Comparison of ENCODE assay signal across 27 cellular contexts in genomic region chr15:41918506-41919126, GRCh38. TPM values are rescaled to one million over a fixed set of nuclear protein-coding genes. Genes with fewer than 3 reads are reported as not detected.
DNase-seq lines count a peak whose midpoint lies in the region; ATAC-seq, FAIRE-seq and TF ChIP-seq lines count a peak whose summit lies in the region.
"Had no signal": no experiment of that assay in that cellular context is flagged by ENCODE, and none has a peak within 500 bp of the region (broad histone marks: within the 10 kb centered on the region; RNA-seq: fewer than 3 reads in every experiment).

No MANE protein-coding gene starts in this region.

- WGBS in body of pancreas, 2 donors, result 32% methylated on average over 4 to 8 of the region's 8 CpGs
- 38 to 41% methylated on average over 8 of the region's 8 CpGs for WGBS in pancreas, 2 donors

- H3K9me3 ChIP-seq in left ventricle myocardium inferior (replicated peaks) (no peaks in the 10 kb centered on the region), body of pancreas (no peaks in the 10 kb centered on the region), pancreas (no peaks in the 10 kb centered on the region), upper lobe of right lung (no peaks in the 10 kb centered on the region)
- H3K9me3 ChIP-seq: adrenal gland, BE2C, Peyer's patch had no signal

- H3K27me3 ChIP-seq in left ventricle myocardium inferior (ENCODE audit: low read depth), result no peaks in the 10 kb centered on the region
- H3K27me3 ChIP-seq in body of pancreas, result no peaks in the 10 kb centered on the region
- no peaks in the 10 kb centered on the region for H3K27me3 ChIP-seq in pancreas
- H3K27me3 ChIP-seq in upper lobe of right lung, result no peaks in the 10 kb centered on the region
- H3K27me3 ChIP-seq: adrenal gland, BE2C, Peyer's patch had no signal

- ATAC-seq in left ventricle myocardium superior, result no peak
- no peak for ATAC-seq in body of pancreas
- ATAC-seq in pancreas, result peak in 2 of 4 donors; percentile 3 to 13
- ATAC-seq in upper lobe of right lung, result no peak
- no peak for ATAC-seq in HG02623 (IDR thresholded peaks at IDR 0.05; ENCODE audit: unreplicated experiment)
- ATAC-seq: activated CD4-positive, CD25-positive, alpha-beta regulatory T cell treated with anti-CD3 and anti-CD28 coated beads, Interleukin-2, amount 50 U/mL, for 24 hours; GM12878 had no signal

- H3K4me3 ChIP-seq in left ventricle myocardium inferior (no peak overlapping the region), body of pancreas (no peak overlapping the region), pancreas (no peak overlapping the region), upper lobe of right lung (no peak overlapping the region)
- H3K4me3 ChIP-seq: adrenal gland, GM12878, Peyer's patch, skin epidermis had no signal

- intact Hi-C loops in left ventricle myocardium inferior (cut with micrococcal nuclease), result no loop called here
- intact Hi-C loops in left ventricle myocardium superior (cut with micrococcal nuclease), result no loop called here
- intact Hi-C loops in body of pancreas (cut with DNase I), result no loop called here
- intact Hi-C loops in pancreas (cut with DNase I), result no loop called here
- intact Hi-C loops in upper lobe of right lung (cut with DNase I), result no loop called here

- no peak for TF ChIP-seq POLR2A in body of pancreas (IDR thresholded peaks at IDR 0.05)

- H3K36me3 ChIP-seq in left ventricle myocardium inferior (peaks cover 12% of the 10 kb centered on the region), body of pancreas (replicated peaks in 1 of 2; ENCODE audit: insufficient read depth in 1 of 2, low read depth in 2 of 2) (no peaks in the 10 kb centered on the region), pancreas (peaks cover 0 to 4% (median 0%) of the 10 kb centered on the region in 3 donors), upper lobe of right lung (peaks cover 19% of the 10 kb centered on the region)
- H3K36me3 ChIP-seq: BE2C had no signal

- peak overlapping the region; percentile 89 for H3K27ac ChIP-seq in left ventricle myocardium inferior (replicated peaks)
- peak overlapping the region; percentile 83 to 92 (median 86) for H3K27ac ChIP-seq in body of pancreas
- H3K27ac ChIP-seq in pancreas, result peak overlapping the region; percentile 59 to 75 (median 69)
- no peak overlapping the region for H3K27ac ChIP-seq in upper lobe of right lung

- no peak for FAIRE-seq in pancreas (lab: Jason Lieb, UNC)
- FAIRE-seq: colon, GM12878, TTC549 had no signal

- DNase-seq in left ventricle myocardium inferior (no peak), left ventricle myocardium superior (no peak), body of pancreas (peak in 2 of 4 donors; percentile 42 to 47), pancreas (peak in 2 of 6 donors; percentile 53 to 57), upper lobe of right lung (peak; percentile 37), NCI-H146 treated with DMSO at 0.1 percent for 48 hours (lab: John Stamatoyannopoulos, UW; ENCODE audit: unreplicated experiment) (no peak)
- no peak for DNase-seq in effector CD4-positive, alpha-beta T cell
- DNase-seq: activated T-cell treated with anti-CD3 and anti-CD28 coated beads, Interleukin-2, amount 50 U/mL, for 24 hours; BE2C; endodermal cell; glutamatergic neuron; H9; KG1; NCI-H1436; NCI-H2107; NCI-H446 treated with DMSO at 0.1 percent for 48 hours; NK-92 treated with Interleukin-12 subunit alpha and Interleukin-12 subunit beta, amount 100 ng/mL, for 24 hours; stimulated activated CD4-positive, alpha-beta T cell treated with anti-CD3 and anti-CD28 coated beads, Interleukin-2, amount 100 ng/mL, for 24 hours; T-helper 1 cell had no signal

- peaks cover 100% of the 10 kb centered on the region for H3K4me1 ChIP-seq in left ventricle myocardium inferior
- peaks cover 96% of the 10 kb centered on the region for H3K4me1 ChIP-seq in body of pancreas
- peaks cover 36 to 78% (median 48%) of the 10 kb centered on the region in 3 donors for H3K4me1 ChIP-seq in pancreas
- H3K4me1 ChIP-seq in upper lobe of right lung, result peaks cover 57% of the 10 kb centered on the region

- TF ChIP-seq CTCF in left ventricle myocardium inferior (IDR thresholded peaks at IDR 0.05; ENCODE audit: borderline replicate concordance), result no peak
- no peak for TF ChIP-seq CTCF in body of pancreas (IDR thresholded peaks at IDR 0.05)
- no peak for TF ChIP-seq CTCF in pancreas (IDR thresholded peaks at IDR 0.05)
- TF ChIP-seq CTCF in upper lobe of right lung (IDR thresholded peaks at IDR 0.05), result no peak

RNA-seq across cellular contexts. Expression of gene SPTBN5, which starts 24.8 kb away (rescaled TPM):
- total RNA-seq in left ventricle myocardium inferior, result 2.7 TPM
- total RNA-seq in left ventricle myocardium superior, result 3.6 TPM
- 1 to 10 TPM in 1 of 2 donors, under 1 TPM in 1; 0.52 to 3.0 TPM for total RNA-seq in body of pancreas
- 1 to 10 TPM in 2 of 6 donors, under 1 TPM in 4; 0.32 to 4.0 (median 0.60) TPM for total RNA-seq in pancreas
- polyA plus RNA-seq in pancreas, result 10 to 100 TPM in 1 of 2 donors, 1 to 10 TPM in 1; 9.5 to 11.4 TPM
- total RNA-seq in upper lobe of right lung, result 1.9 TPM

RNA-seq across cellular contexts. Expression of gene EHD4, which starts 53.7 kb away (rescaled TPM):
- 46.4 TPM for total RNA-seq in left ventricle myocardium inferior
- 53.5 TPM for total RNA-seq in left ventricle myocardium superior
- total RNA-seq in body of pancreas, result 10 to 100 TPM; 13.8 to 16.9 TPM
- total RNA-seq in pancreas, result 10 to 100 TPM in 2 of 6 donors, 1 to 10 TPM in 4; 8.3 to 22.8 (median 8.6) TPM
- 1 to 10 TPM; 8.1 to 8.5 TPM for polyA plus RNA-seq in pancreas
- total RNA-seq in upper lobe of right lung, result 39.5 TPM
